16 cellular contexts compared by ENCODE assay signal in genomic region chr15:72179950-72180581, GRCh38. TPM values are rescaled to one million over a fixed set of nuclear protein-coding genes. Genes with fewer than 3 reads are reported as not detected.
DNase-seq lines count a peak whose midpoint lies in the region; FAIRE-seq and TF ChIP-seq lines count a peak whose summit lies in the region.
"Had no signal": no experiment of that assay in that cellular context is flagged by ENCODE, and none has a peak within 500 bp of the region (broad histone marks: within the 10 kb centered on the region; RNA-seq: fewer than 3 reads in every experiment).

No MANE protein-coding gene starts in this region.

- H3K4me2 ChIP-seq in neuronal stem cell (ENCODE audit: insufficient read depth, low read length, poor library complexity, severe bottlenecking): no peak overlapping the region

- H2BK120ac ChIP-seq in neuronal stem cell (ENCODE audit: low read depth, low read length): peak overlapping the region; percentile 64

- H3K4me3 Mint-ChIP-seq in CD4-positive, alpha-beta memory T cell: no peak overlapping the region
- H3K4me3 Mint-ChIP-seq: nephron progenitor cell had no signal

- H3K9me3 ChIP-seq in neuronal stem cell (replicated peaks in 1 of 2; ENCODE audit: control insufficient read depth in 2 of 2, insufficient read depth in 1 of 2, low read depth in 1 of 2, low read length in 2 of 2): no peaks in the 10 kb centered on the region
- no peaks in the 10 kb centered on the region for H3K9me3 ChIP-seq in CD4-positive, alpha-beta memory T cell (ENCODE audit: control insufficient read depth in 1 of 2, low read length in 2 of 2)
- H3K9me3 ChIP-seq: HAP-1 had no signal

- intact Hi-C loops in CD4-positive, alpha-beta memory T cell (cut with micrococcal nuclease): no loop called here

- H3K9me3 Mint-ChIP-seq in CD4-positive, alpha-beta memory T cell: no peaks in the 10 kb centered on the region
- H3K9me3 Mint-ChIP-seq: nephron progenitor cell had no signal

- H3K4me3 ChIP-seq in neuronal stem cell (ENCODE audit: low read length in 2 of 2): no peak overlapping the region
- no peak overlapping the region for H3K4me3 ChIP-seq in CD4-positive, alpha-beta memory T cell (ENCODE audit: low read length in 2 of 2)
- H3K4me3 ChIP-seq: HAP-1 had no signal

- FAIRE-seq in frontal cortex (lab: Jason Lieb, UNC): no peak
- FAIRE-seq: GM12892 had no signal

- WGBS in neuronal stem cell (ENCODE audit: extremely low coverage in 2 of 2, insufficient read length in 2 of 2, insufficient replicate concordance in 1 of 2), 2 donors: no CpG with 5 or more reads among the region's 16 CpGs

- CTCF ChIA-PET in CD4-positive, alpha-beta memory T cell (lab: Charles Lee; ENCODE audit: partially characterized antibody): interaction anchor here (1.7 kb wide), 1 partner anchor 491 kb away, joined by 3 read pairs; no protein-coding TSS in a partner anchor

- peak overlapping the region; percentile 1 for H2BK5ac ChIP-seq in neuronal stem cell (ENCODE audit: low read length)

- H3K23ac ChIP-seq in neuronal stem cell (ENCODE audit: low read depth, low read length, poor library complexity): no peak overlapping the region

- H3K14ac ChIP-seq in neuronal stem cell (ENCODE audit: low read length): no peak overlapping the region

- H3K27me3 Mint-ChIP-seq in CD4-positive, alpha-beta memory T cell: peaks cover 19 to 24% of the 10 kb centered on the region in 2 donors

- no peak for TF ChIP-seq CTCF in VCaP (conservative IDR thresholded peaks at IDR 0.05)

- POLR2A ChIA-PET in CD4-positive, alpha-beta memory T cell (lab: Charles Lee; ENCODE audit: partially characterized antibody): no interaction called here

- no peaks in the 10 kb centered on the region for H3K36me3 ChIP-seq in neuronal stem cell (replicated peaks in 1 of 2; ENCODE audit: control insufficient read depth in 2 of 2, insufficient read depth in 2 of 2, low read length in 2 of 2)
- H3K36me3 ChIP-seq in CD4-positive, alpha-beta memory T cell (ENCODE audit: insufficient read depth, low read length): no peaks in the 10 kb centered on the region
- H3K36me3 ChIP-seq: HAP-1 had no signal

- no peak overlapping the region for H3K27ac Mint-ChIP-seq in CD4-positive, alpha-beta memory T cell
- H3K27ac Mint-ChIP-seq: nephron progenitor cell had no signal

- no peak overlapping the region for H2BK12ac ChIP-seq in neuronal stem cell (ENCODE audit: low read length)

- H3K9ac ChIP-seq in neuronal stem cell (ENCODE audit: low read depth, low read length, poor library complexity): no peak overlapping the region

- peak overlapping the region; percentile 59 for H2AFZ ChIP-seq in neuronal stem cell (ENCODE audit: low read length)

- peak; percentile 36 for DNase-seq in COLO829 (ENCODE audit: low spot score)
- DNase-seq in frontal cortex (ENCODE audit: low spot score in 2 of 2): peak; percentile 58 to 61
- DNase-seq in neuronal stem cell (ENCODE audit: low spot score): no peak
- no peak for DNase-seq in A172 (ENCODE audit: low spot score)
- DNase-seq in CD4-positive, alpha-beta memory T cell: no peak
- DNase-seq in activated CD4-positive, alpha-beta T cell treated with anti-CD3 and anti-CD28 coated beads for 1 hour: no peak
- DNase-seq in stimulated activated CD4-positive, alpha-beta T cell treated with anti-CD3 and anti-CD28 coated beads, Interleukin-2, amount 100 ng/mL, for 24 hours: no peak
- DNase-seq: activated CD8-positive, alpha-beta memory T cell treated with anti-CD3 and anti-CD28 coated beads, Interleukin-2, amount 50 U/mL, for 48 hours; amniotic stem cell; NCI-H1105; NCI-H524 treated with DMSO at 0.1 percent for 48 hours; nephron progenitor cell had no signal

- no peaks in the 10 kb centered on the region for H3K79me1 ChIP-seq in neuronal stem cell (ENCODE audit: low read depth, low read length)

- H2AK5ac ChIP-seq in neuronal stem cell (ENCODE audit: low read depth, low read length): no peak overlapping the region

- no peak overlapping the region for H2BK15ac ChIP-seq in neuronal stem cell (ENCODE audit: low read length)

- H4K8ac ChIP-seq in neuronal stem cell (ENCODE audit: low read depth, low read length): no peak overlapping the region

- H4K91ac ChIP-seq in neuronal stem cell (ENCODE audit: low read depth, low read length, poor library complexity): no peak overlapping the region

- peaks cover 0 to 54% (median 8%) of the 10 kb centered on the region in 3 experiments for H3K27me3 ChIP-seq in neuronal stem cell (ENCODE audit: control insufficient read depth in 3 of 3, insufficient read depth in 3 of 3, low read depth in 1 of 3, low read length in 3 of 3)
- peaks cover 11% of the 10 kb centered on the region for H3K27me3 ChIP-seq in CD4-positive, alpha-beta memory T cell (ENCODE audit: insufficient read depth, low read length)

- peaks cover 0 to 4% (median 0%) of the 10 kb centered on the region in 4 donors for H3K4me1 Mint-ChIP-seq in CD4-positive, alpha-beta memory T cell

- peak overlapping the region; percentile 32 for H3K18ac ChIP-seq in neuronal stem cell (ENCODE audit: low read length)

- no peaks in the 10 kb centered on the region for H3K36me3 Mint-ChIP-seq in CD4-positive, alpha-beta memory T cell

- H3K4ac ChIP-seq in neuronal stem cell (ENCODE audit: low read length): no peak overlapping the region

- H3K27ac ChIP-seq in VCaP: peak overlapping the region; percentile 4; the same call in 1 of the 2 replicates
- H3K27ac ChIP-seq in neuronal stem cell (replicated peaks; ENCODE audit: low read length): no peak overlapping the region
- H3K27ac ChIP-seq in CD4-positive, alpha-beta memory T cell (ENCODE audit: low read depth, low read length): no peak overlapping the region

- H3K4me1 ChIP-seq in neuronal stem cell (ENCODE audit: control insufficient read depth in 2 of 2, insufficient read depth in 1 of 2, low read depth in 1 of 2, low read length in 2 of 2): peaks cover 25 to 31% of the 10 kb centered on the region in 2 donors
- H3K4me1 ChIP-seq in CD4-positive, alpha-beta memory T cell (ENCODE audit: insufficient read depth, low read length): no peaks in the 10 kb centered on the region
- H3K4me1 ChIP-seq: HAP-1 had no signal

RNA-seq across cellular contexts. Expression of gene GRAMD2A, which starts 17.5 kb away (rescaled TPM):
- 1.2 TPM for total RNA-seq in frontal cortex
- 0.38 TPM for polyA plus RNA-seq in neuronal stem cell (2013, experiment 1 of 2)
- polyA plus RNA-seq in neuronal stem cell (2013, experiment 2 of 2): 0.30 TPM
- total RNA-seq in A172 (2014; rRNA removed; shearing (Covaris generic)): 3.2 TPM in 1 of 2 replicates, not detected in the other
- total RNA-seq in CD4-positive, alpha-beta memory T cell: not detected
- polyA plus RNA-seq in CD4-positive, alpha-beta memory T cell: not detected
- total RNA-seq: HT1080 had no signal

RNA-seq across cellular contexts. Expression of gene PKM, which starts 50.9 kb away (rescaled TPM):
- 285 TPM for total RNA-seq in frontal cortex
- 356 TPM for polyA plus RNA-seq in neuronal stem cell (2013, experiment 1 of 2)
- 349 TPM for polyA plus RNA-seq in neuronal stem cell (2013, experiment 2 of 2)
- total RNA-seq in A172 (2014; rRNA removed; shearing (Covaris generic)): 2,848 and 2,886 TPM in 2 replicates
- total RNA-seq in CD4-positive, alpha-beta memory T cell: 100 to 1,000 TPM; 378 to 383 TPM
- polyA plus RNA-seq in CD4-positive, alpha-beta memory T cell: 100 to 1,000 TPM; 440 to 658 TPM

Comparison
In these comparisons a context has a peak if more than half of its experiments do, and no peak if none do; other contexts are left out.
1. DNase-seq: peak in COLO829 (single experiment) and frontal cortex (2 of 2); none in neuronal stem cell (single experiment), A172 (single experiment), CD4-positive, alpha-beta memory T cell (0 of 5), activated CD4-positive, alpha-beta T cell treated with anti-CD3 and anti-CD28 coated beads for 1 hour (single experiment) and stimulated activated CD4-positive, alpha-beta T cell treated with anti-CD3 and anti-CD28 coated beads, Interleukin-2, amount 100 ng/mL, for 24 hours (0 of 2).